ENCODE assay signal across 12 cellular contexts in the genomic region with DNA sequence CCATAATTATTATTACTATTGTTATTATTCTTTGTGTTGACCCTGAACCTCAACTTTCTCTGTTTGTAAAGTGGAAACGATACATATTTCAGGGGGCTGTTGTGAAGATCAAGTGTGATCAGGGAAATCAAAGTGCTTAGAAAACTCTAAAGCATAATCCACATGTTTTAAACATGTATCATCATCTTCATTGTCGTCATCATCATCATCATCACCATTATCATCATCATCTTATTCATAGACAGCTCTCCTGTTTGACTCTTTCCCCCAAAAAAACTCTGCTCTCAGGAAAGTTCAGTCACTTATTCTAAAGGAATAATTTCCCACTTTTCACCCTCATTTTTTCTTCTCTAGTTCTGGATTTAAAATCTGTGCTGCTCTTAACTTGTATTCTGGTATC. TPM values are rescaled to one million over a fixed set of nuclear protein-coding genes. Genes with fewer than 3 reads are reported as not detected.
"Had no signal": no experiment of that assay in that cellular context is flagged by ENCODE, and none has a peak within 500 bp of the region (broad histone marks: within the 10 kb centered on the region; RNA-seq: fewer than 3 reads in every experiment).

No MANE protein-coding gene starts in this region.

- H3K9me3 ChIP-seq: HAP-1 had no signal

- H3K9ac ChIP-seq: GM23248 had no signal

- H2AFZ ChIP-seq: GM23248, GM23338 had no signal

- H3K36me3 ChIP-seq: HAP-1 had no signal

- H3K4me2 ChIP-seq: GM23338 had no signal

- H3K4me1 ChIP-seq: HAP-1 had no signal

- H3K4me3 ChIP-seq: GM23248, GM23338, HAP-1 had no signal

- H3K27ac ChIP-seq: GM23248 had no signal

- DNase-seq: GM23248, GOT3, H7, H9, HCEC 1CT, HFFc6 had no signal

- FAIRE-seq: H1, H54 had no signal

- ATAC-seq: GM23338, HCT116 had no signal

RNA-seq across cellular contexts. Expression of gene RESP18, which starts 28.3 kb away (rescaled TPM):
- total RNA-seq: GM23248, GM23338, H1, H4, H7, H9, HFFc6 had no signal
- polyA plus RNA-seq: GM23248, GM23338, H1 had no signal

RNA-seq across cellular contexts. Expression of gene TUBA4B, which starts 51.2 kb away (rescaled TPM):
- total RNA-seq: GM23248, H4, H9, HFFc6 had no signal
- polyA plus RNA-seq: GM23248, GM23338 had no signal
